Comparison of ENCODE assay signal across 7 cellular contexts in the genomic region with DNA sequence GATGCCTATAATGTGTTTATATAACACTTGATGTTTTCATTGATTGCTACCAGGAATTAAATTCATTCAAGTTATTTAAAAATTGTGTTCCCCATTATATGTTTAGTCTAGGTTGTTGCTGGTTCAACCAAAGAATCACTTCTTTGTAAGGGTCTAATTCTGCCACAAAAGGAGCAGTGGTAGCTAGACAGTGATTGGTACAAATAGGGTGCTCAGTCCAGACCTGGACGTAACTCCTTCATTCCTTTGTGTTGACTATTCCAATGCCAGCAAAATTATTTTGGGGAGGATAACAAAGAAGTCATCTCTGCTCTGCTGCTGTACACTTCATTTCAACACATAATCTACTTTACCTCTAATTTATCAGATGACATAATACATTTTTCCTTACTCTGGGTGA. TPM values are rescaled to one million over a fixed set of nuclear protein-coding genes. Genes with fewer than 3 reads are reported as not detected.
DNase-seq lines count a peak whose midpoint lies in the region; ATAC-seq and TF ChIP-seq lines count a peak whose summit lies in the region.

No MANE protein-coding gene starts in this region.

- no peaks in the 10 kb centered on the region for H3K4me1 ChIP-seq in iPS DF 6.9 (ENCODE audit: control insufficient read depth, insufficient read depth, low read length)

- H3K9me3 ChIP-seq in iPS DF 6.9 (ENCODE audit: control insufficient read depth, insufficient read depth, low read length), result no peaks in the 10 kb centered on the region

- H3K4me3 Mint-ChIP-seq in HFFc6, result peak overlapping the region; percentile 92
- H3K4me3 Mint-ChIP-seq in WTC11, result peak overlapping the region; percentile 99
- H3K4me3 Mint-ChIP-seq in stimulated activated memory B cell treated with anti-CD40 and anti-IgM and Interleukin-4, amounts not matched to agents 10 μg/mL and 1 μg/mL and 100 μg/mL, for 72 hours, result peak overlapping the region; percentile 90

- no peaks in the 10 kb centered on the region for H3K9me3 Mint-ChIP-seq in HFFc6
- no peaks in the 10 kb centered on the region for H3K9me3 Mint-ChIP-seq in WTC11
- no peaks in the 10 kb centered on the region for H3K9me3 Mint-ChIP-seq in stimulated activated memory B cell treated with anti-CD40 and anti-IgM and Interleukin-4, amounts not matched to agents 10 μg/mL and 1 μg/mL and 100 μg/mL, for 72 hours

- H3K36me3 Mint-ChIP-seq in HFFc6 (ENCODE audit: low read depth) (peaks cover 13% of the 10 kb centered on the region), WTC11 (peaks cover 3% of the 10 kb centered on the region; the same call in 1 of the 2 replicates)
- H3K36me3 Mint-ChIP-seq in stimulated activated memory B cell treated with anti-CD40 and anti-IgM and Interleukin-4, amounts not matched to agents 10 μg/mL and 1 μg/mL and 100 μg/mL, for 72 hours, result peaks cover 20% of the 10 kb centered on the region

- TF ChIP-seq CTCF in HFFc6 (IDR thresholded peaks at IDR 0.05), result no peak
- TF ChIP-seq CTCF in WTC11 (IDR thresholded peaks at IDR 0.05), result no peak

- peaks cover 50% of the 10 kb centered on the region for H3K4me1 Mint-ChIP-seq in HFFc6 (ENCODE audit: low read depth)
- H3K4me1 Mint-ChIP-seq in WTC11, result peaks cover 48% of the 10 kb centered on the region
- peaks cover 51% of the 10 kb centered on the region for H3K4me1 Mint-ChIP-seq in stimulated activated memory B cell treated with anti-CD40 and anti-IgM and Interleukin-4, amounts not matched to agents 10 μg/mL and 1 μg/mL and 100 μg/mL, for 72 hours

- POLR2A ChIA-PET in WTC11 (lab: Charles Lee), result no interaction called here

- H3K27ac ChIP-seq in iPS DF 6.9 (ENCODE audit: low read length), result no peak overlapping the region

- no peaks in the 10 kb centered on the region for H3K36me3 ChIP-seq in iPS DF 6.9 (ENCODE audit: control insufficient read depth, insufficient read depth, low read length)

- WGBS in iPS DF 6.9 (ENCODE audit: insufficient coverage, insufficient read length), result no CpG with 5 or more reads among the region's 1 CpG

- peak; percentile 38 for DNase-seq in HFFc6
- no peak for DNase-seq in WTC11 (ENCODE audit: low spot score)
- DNase-seq in iPS DF 6.9 (ENCODE audit: low read depth, low spot score), result no peak
- no peak for DNase-seq in hypothalamus (lab: John Stamatoyannopoulos, UW)
- DNase-seq in midbrain (lab: John Stamatoyannopoulos, UW), result no peak
- DNase-seq in NCI-H82 (lab: John Stamatoyannopoulos, UW), result no peak

- H3K27me3 Mint-ChIP-seq in HFFc6 (ENCODE audit: insufficient read depth) (peaks cover 4% of the 10 kb centered on the region; the same call in 1 of the 2 replicates), WTC11 (ENCODE audit: low read depth) (peaks cover 3% of the 10 kb centered on the region; the same call in 1 of the 2 replicates)
- H3K27me3 Mint-ChIP-seq in stimulated activated memory B cell treated with anti-CD40 and anti-IgM and Interleukin-4, amounts not matched to agents 10 μg/mL and 1 μg/mL and 100 μg/mL, for 72 hours, result no peaks in the 10 kb centered on the region

- peak overlapping the region; percentile 15; the same call in 1 of the 2 replicates for H3K4me3 ChIP-seq in iPS DF 6.9 (ENCODE audit: low read length)

- no peak for ATAC-seq in WTC11
- ATAC-seq in stimulated activated memory B cell treated with anti-CD40 and anti-IgM and Interleukin-4, amounts not matched to agents 10 μg/mL and 1 μg/mL and 100 μg/mL, for 72 hours, result no peak

- H3K27ac Mint-ChIP-seq in HFFc6, result peak overlapping the region; percentile 98; the same call in 1 of the 2 replicates
- H3K27ac Mint-ChIP-seq in WTC11, result no peak overlapping the region
- peak overlapping the region; percentile 98 for H3K27ac Mint-ChIP-seq in stimulated activated memory B cell treated with anti-CD40 and anti-IgM and Interleukin-4, amounts not matched to agents 10 μg/mL and 1 μg/mL and 100 μg/mL, for 72 hours

- CTCF ChIA-PET in WTC11 (lab: Charles Lee), result interaction anchor here (1.9 kb wide), 1 partner anchor 31 kb away, joined by 7 read pairs; no protein-coding TSS in a partner anchor

- no peaks in the 10 kb centered on the region for H3K27me3 ChIP-seq in iPS DF 6.9 (ENCODE audit: control insufficient read depth, insufficient read depth, low read length)

TF ChIP-seq in WTC11, 78 proteins besides CTCF, POLR2A, EP300 and RAD21:
- TF ChIP-seq, protein P1, sequence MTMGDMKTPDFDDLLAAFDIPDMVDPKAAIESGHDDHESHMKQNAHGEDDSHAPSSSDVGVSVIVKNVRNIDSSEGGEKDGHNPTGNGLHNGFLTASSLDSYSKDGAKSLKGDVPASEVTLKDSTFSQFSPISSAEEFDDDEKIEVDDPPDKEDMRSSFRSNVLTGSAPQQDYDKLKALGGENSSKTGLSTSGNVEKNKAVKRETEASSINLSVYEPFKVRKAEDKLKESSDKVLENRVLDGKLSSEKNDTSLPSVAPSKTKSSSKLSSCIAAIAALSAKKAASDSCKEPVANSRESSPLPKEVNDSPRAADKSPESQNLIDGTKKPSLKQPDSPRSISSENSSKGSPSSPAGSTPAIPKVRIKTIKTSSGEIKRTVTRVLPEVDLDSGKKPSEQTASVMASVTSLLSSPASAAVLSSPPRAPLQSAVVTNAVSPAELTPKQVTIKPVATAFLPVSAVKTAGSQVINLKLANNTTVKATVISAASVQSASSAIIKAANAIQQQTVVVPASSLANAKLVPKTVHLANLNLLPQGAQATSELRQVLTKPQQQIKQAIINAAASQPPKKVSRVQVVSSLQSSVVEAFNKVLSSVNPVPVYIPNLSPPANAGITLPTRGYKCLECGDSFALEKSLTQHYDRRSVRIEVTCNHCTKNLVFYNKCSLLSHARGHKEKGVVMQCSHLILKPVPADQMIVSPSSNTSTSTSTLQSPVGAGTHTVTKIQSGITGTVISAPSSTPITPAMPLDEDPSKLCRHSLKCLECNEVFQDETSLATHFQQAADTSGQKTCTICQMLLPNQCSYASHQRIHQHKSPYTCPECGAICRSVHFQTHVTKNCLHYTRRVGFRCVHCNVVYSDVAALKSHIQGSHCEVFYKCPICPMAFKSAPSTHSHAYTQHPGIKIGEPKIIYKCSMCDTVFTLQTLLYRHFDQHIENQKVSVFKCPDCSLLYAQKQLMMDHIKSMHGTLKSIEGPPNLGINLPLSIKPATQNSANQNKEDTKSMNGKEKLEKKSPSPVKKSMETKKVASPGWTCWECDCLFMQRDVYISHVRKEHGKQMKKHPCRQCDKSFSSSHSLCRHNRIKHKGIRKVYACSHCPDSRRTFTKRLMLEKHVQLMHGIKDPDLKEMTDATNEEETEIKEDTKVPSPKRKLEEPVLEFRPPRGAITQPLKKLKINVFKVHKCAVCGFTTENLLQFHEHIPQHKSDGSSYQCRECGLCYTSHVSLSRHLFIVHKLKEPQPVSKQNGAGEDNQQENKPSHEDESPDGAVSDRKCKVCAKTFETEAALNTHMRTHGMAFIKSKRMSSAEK (CRISPR knock-in tag; IDR thresholded peaks at IDR 0.05; ENCODE audit: borderline replicate concordance), result no peak
- TF ChIP-seq, protein P2, sequence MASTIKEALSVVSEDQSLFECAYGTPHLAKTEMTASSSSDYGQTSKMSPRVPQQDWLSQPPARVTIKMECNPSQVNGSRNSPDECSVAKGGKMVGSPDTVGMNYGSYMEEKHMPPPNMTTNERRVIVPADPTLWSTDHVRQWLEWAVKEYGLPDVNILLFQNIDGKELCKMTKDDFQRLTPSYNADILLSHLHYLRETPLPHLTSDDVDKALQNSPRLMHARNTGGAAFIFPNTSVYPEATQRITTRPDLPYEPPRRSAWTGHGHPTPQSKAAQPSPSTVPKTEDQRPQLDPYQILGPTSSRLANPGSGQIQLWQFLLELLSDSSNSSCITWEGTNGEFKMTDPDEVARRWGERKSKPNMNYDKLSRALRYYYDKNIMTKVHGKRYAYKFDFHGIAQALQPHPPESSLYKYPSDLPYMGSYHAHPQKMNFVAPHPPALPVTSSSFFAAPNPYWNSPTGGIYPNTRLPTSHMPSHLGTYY (CRISPR knock-in tag; IDR thresholded peaks at IDR 0.05), result no peak
- no peak for TF ChIP-seq RORB (CRISPR knock-in tag; IDR thresholded peaks at IDR 0.05)
- TF ChIP-seq NR1H2 (CRISPR knock-in tag; IDR thresholded peaks at IDR 0.05), result no peak
- no peak for TF ChIP-seq CREM (CRISPR knock-in tag; IDR thresholded peaks at IDR 0.05)
- TF ChIP-seq OVOL2 (CRISPR knock-in tag; IDR thresholded peaks at IDR 0.05; ENCODE audit: borderline replicate concordance), result no peak
- TF ChIP-seq, protein P3, sequence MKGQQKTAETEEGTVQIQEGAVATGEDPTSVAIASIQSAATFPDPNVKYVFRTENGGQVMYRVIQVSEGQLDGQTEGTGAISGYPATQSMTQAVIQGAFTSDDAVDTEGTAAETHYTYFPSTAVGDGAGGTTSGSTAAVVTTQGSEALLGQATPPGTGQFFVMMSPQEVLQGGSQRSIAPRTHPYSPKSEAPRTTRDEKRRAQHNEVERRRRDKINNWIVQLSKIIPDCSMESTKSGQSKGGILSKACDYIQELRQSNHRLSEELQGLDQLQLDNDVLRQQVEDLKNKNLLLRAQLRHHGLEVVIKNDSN (CRISPR knock-in tag; IDR thresholded peaks at IDR 0.05), result no peak
- TF ChIP-seq NFE2L1 (CRISPR knock-in tag; IDR thresholded peaks at IDR 0.05), result no peak
- no peak for TF ChIP-seq ZNF219 (CRISPR knock-in tag; IDR thresholded peaks at IDR 0.05; ENCODE audit: borderline replicate concordance)
- TF ChIP-seq, protein P4, sequence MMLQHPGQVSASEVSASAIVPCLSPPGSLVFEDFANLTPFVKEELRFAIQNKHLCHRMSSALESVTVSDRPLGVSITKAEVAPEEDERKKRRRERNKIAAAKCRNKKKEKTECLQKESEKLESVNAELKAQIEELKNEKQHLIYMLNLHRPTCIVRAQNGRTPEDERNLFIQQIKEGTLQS (CRISPR knock-in tag; conservative IDR thresholded peaks at IDR 0.05), result no peak
- TF ChIP-seq, protein P5, sequence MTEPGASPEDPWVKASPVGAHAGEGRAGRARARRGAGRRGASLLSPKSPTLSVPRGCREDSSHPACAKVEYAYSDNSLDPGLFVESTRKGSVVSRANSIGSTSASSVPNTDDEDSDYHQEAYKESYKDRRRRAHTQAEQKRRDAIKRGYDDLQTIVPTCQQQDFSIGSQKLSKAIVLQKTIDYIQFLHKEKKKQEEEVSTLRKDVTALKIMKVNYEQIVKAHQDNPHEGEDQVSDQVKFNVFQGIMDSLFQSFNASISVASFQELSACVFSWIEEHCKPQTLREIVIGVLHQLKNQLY (CRISPR knock-in tag; IDR thresholded peaks at IDR 0.05), result no peak

RNA-seq across cellular contexts. Expression of a gene that starts 1.2 kb away (rescaled TPM):
- 10 to 100 TPM; 34.9 to 46.4 (median 38.4) TPM for total RNA-seq in HFFc6 (2021; fragmentation: NEBNext Ultra II Directional; extraction: Animal tissue kit (Norgen Biotek cat#: 25700))
- total RNA-seq in WTC11 (2021), result 36.5 to 41.5 TPM (median 37.8 TPM) in 3 replicates

RNA-seq across cellular contexts. Expression of a gene that starts 48.1 kb away (rescaled TPM):
- total RNA-seq in HFFc6 (2021; fragmentation: NEBNext Ultra II Directional; extraction: Animal tissue kit (Norgen Biotek cat#: 25700)), result not detected
- not detected in 3 replicates for total RNA-seq in WTC11 (2021)
